Comparison of ENCODE assay signal across 27 cellular contexts in genomic region chr6:104612541-104612940, GRCh38.
"Had no signal": no experiment of that assay in that cellular context is flagged by ENCODE, and none has a peak within 500 bp of the region (broad histone marks: within the 10 kb centered on the region; RNA-seq: fewer than 3 reads in every experiment).

No MANE protein-coding gene starts in this region.

- H3K27me3 ChIP-seq: esophagus squamous epithelium, heart right ventricle, right atrium auricular region, sigmoid colon, testis, tibial artery, upper lobe of left lung had no signal

- H3K9me3 ChIP-seq: esophagus squamous epithelium, heart right ventricle, lower lobe of right lung, mucosa of descending colon, prostate gland, right atrium auricular region, sigmoid colon, testis, tibial artery, upper lobe of left lung had no signal

- H3K4me3 ChIP-seq: esophagus squamous epithelium, heart right ventricle, lower lobe of right lung, mucosa of descending colon, prostate gland, right atrium auricular region, sigmoid colon, testis, tibial artery, upper lobe of left lung had no signal

- H3K36me3 ChIP-seq: esophagus squamous epithelium, heart right ventricle, lower lobe of right lung, prostate gland, right atrium auricular region, sigmoid colon, tibial artery, upper lobe of left lung had no signal

- FAIRE-seq: endometrium, urothelium cell line had no signal

- H3K27ac ChIP-seq: esophagus squamous epithelium, heart right ventricle, lower lobe of right lung, prostate gland, right atrium auricular region, sigmoid colon, testis, tibial artery, upper lobe of left lung had no signal

- DNase-seq: cortex of kidney; effector memory CD8-positive, alpha-beta T cell; erythroblast; esophagus squamous epithelium; foreskin melanocyte; glutamatergic neuron; heart right ventricle; hippocampal formation; islet precursor cell; left ventricle myocardium superior; lower lobe of right lung; mucosa of descending colon; naive B cell; sigmoid colon; stimulated activated CD4-positive, alpha-beta T cell treated with anti-CD3 and anti-CD28 coated beads, Interleukin-2, amount 100 ng/mL, for 24 hours; stimulated activated CD4-positive, alpha-beta T cell treated with anti-CD3 and anti-CD28 coated beads, Interleukin-4, amount 100 ng/mL, for 24 hours; stimulated activated naive CD4-positive, alpha-beta T cell treated with Interleukin-2 at 50 U/mL for 16 hours; substantia nigra; testis; tibial artery; upper lobe of left lung had no signal

- H3K4me1 ChIP-seq: esophagus squamous epithelium, heart right ventricle, lower lobe of right lung, prostate gland, right atrium auricular region, upper lobe of left lung had no signal

- ATAC-seq: effector memory CD8-positive, alpha-beta T cell; heart right ventricle; left ventricle myocardium superior; lower lobe of right lung; mucosa of descending colon; natural killer cell treated with Interleukin-12 subunit alpha and Interleukin-12 subunit beta and Interleukin-15 and Interleukin-18, amount 100 ng/mL, for 72 hours; stimulated activated effector memory CD8-positive, alpha-beta T cell treated with anti-CD3 and anti-CD28 coated beads, Interleukin-12 subunit alpha, Interleukin-12 subunit beta, amount 100 ng/mL, for 72 hours had no signal
